11 cellular contexts compared by ENCODE assay signal in genomic region chr16:58518083-58518979, GRCh38. TPM values are rescaled to one million over a fixed set of nuclear protein-coding genes. Genes with fewer than 3 reads are reported as not detected.
DNase-seq lines count a peak whose midpoint lies in the region; ATAC-seq and TF ChIP-seq lines count a peak whose summit lies in the region.
"Had no signal": no experiment of that assay in that cellular context is flagged by ENCODE, and none has a peak within 500 bp of the region (broad histone marks: within the 10 kb centered on the region; RNA-seq: fewer than 3 reads in every experiment).

No MANE protein-coding gene starts in this region.

- ATAC-seq in HG02588 (IDR thresholded peaks at IDR 0.05; ENCODE audit: unreplicated experiment), result peak; percentile 41
- peak; percentile 20 to 38 for ATAC-seq in stimulated activated naive B cell treated with anti-CD40 and anti-IgM and Interleukin-4, amounts not matched to agents 10 μg/mL and 1 μg/mL and 100 μg/mL, for 72 hours (replicated peaks)
- ATAC-seq: activated T-cell treated with anti-CD3 and anti-CD28 coated beads, Interleukin-2, amount 50 U/mL, for 4 hours; left cardiac atrium had no signal

- H3K27ac Mint-ChIP-seq in MCF 10A (ENCODE audit: low read depth, unreplicated experiment), result peak overlapping the region; percentile 63
- peak overlapping the region; percentile 90 for H3K27ac Mint-ChIP-seq in stimulated activated naive B cell treated with anti-CD40 and anti-IgM and Interleukin-4, amounts not matched to agents 10 μg/mL and 1 μg/mL and 100 μg/mL, for 72 hours

- H3K79me2 ChIP-seq in mammary epithelial cell (ENCODE audit: insufficient read depth, low read length) (peaks cover 13% of the 10 kb centered on the region), KMS-11 (ENCODE audit: insufficient read depth, low read depth) (peaks cover 41% of the 10 kb centered on the region)

- no peak overlapping the region for H3K9ac ChIP-seq in mammary epithelial cell (ENCODE audit: insufficient read depth, low read length)
- H3K9ac ChIP-seq in KMS-11, result no peak overlapping the region

- no peaks in the 10 kb centered on the region for H3K9me3 Mint-ChIP-seq in MCF 10A (ENCODE audit: unreplicated experiment)
- H3K9me3 Mint-ChIP-seq in stimulated activated naive B cell treated with anti-CD40 and anti-IgM and Interleukin-4, amounts not matched to agents 10 μg/mL and 1 μg/mL and 100 μg/mL, for 72 hours, result no peaks in the 10 kb centered on the region
- H3K9me3 Mint-ChIP-seq: activated T-cell treated with anti-CD3 and anti-CD28 coated beads, Interleukin-2, amount 50 U/mL, for 4 hours had no signal

- H3K36me3 ChIP-seq in mammary epithelial cell (ENCODE audit: insufficient read depth, low read length) (peaks cover 47% of the 10 kb centered on the region), KMS-11 (ENCODE audit: insufficient read depth) (peaks cover 19% of the 10 kb centered on the region; the same call in 1 of the 2 replicates), ascending aorta (peaks cover 45 to 61% of the 10 kb centered on the region in 2 donors)

- no peaks in the 10 kb centered on the region for H3K27me3 ChIP-seq in mammary epithelial cell (ENCODE audit: insufficient read depth, low read length)
- H3K27me3 ChIP-seq in KMS-11 (ENCODE audit: insufficient read depth, low read depth), result no peaks in the 10 kb centered on the region
- H3K27me3 ChIP-seq in ascending aorta, result no peaks in the 10 kb centered on the region

- no peak overlapping the region for H3K4me2 ChIP-seq in mammary epithelial cell (ENCODE audit: insufficient read depth, low read depth, low read length)
- H3K4me2 ChIP-seq in KMS-11, result no peak overlapping the region; the same call in 1 of the 2 replicates

- peaks cover 6% of the 10 kb centered on the region for H3K4me1 Mint-ChIP-seq in MCF 10A (ENCODE audit: insufficient read depth, unreplicated experiment)
- H3K4me1 Mint-ChIP-seq in stimulated activated naive B cell treated with anti-CD40 and anti-IgM and Interleukin-4, amounts not matched to agents 10 μg/mL and 1 μg/mL and 100 μg/mL, for 72 hours, result peaks cover 29 to 51% of the 10 kb centered on the region in 2 donors

- WGBS in mammary epithelial cell (ENCODE audit: low coverage, missing lambda C conversion rate), result 72% methylated on average over 8 of the region's 8 CpGs

- DNase-seq in MCF 10A (ENCODE audit: unreplicated experiment), result no peak
- no peak for DNase-seq in mammary epithelial cell
- DNase-seq in stimulated activated naive B cell treated with anti-CD40 and anti-IgM and Interleukin-4, amounts not matched to agents 10 μg/mL and 1 μg/mL and 100 μg/mL, for 72 hours, result no peak
- no peak for DNase-seq in ascending aorta (ENCODE audit: low spot score in 2 of 2)
- no peak for DNase-seq in KBM-7
- DNase-seq in islet precursor cell, result no peak
- DNase-seq: activated T-cell treated with anti-CD3 and anti-CD28 coated beads, Interleukin-2, amount 50 U/mL, for 4 hours; SHP77 treated with DMSO at 0.1 percent for 48 hours had no signal

- no peaks in the 10 kb centered on the region for H3K9me3 ChIP-seq in mammary epithelial cell (replicated peaks; ENCODE audit: insufficient read depth, low read length)
- H3K9me3 ChIP-seq in ascending aorta, result no peaks in the 10 kb centered on the region

- POLR2A ChIA-PET in MCF 10A (lab: Yijun Ruan, JAX), result interaction anchor here (0.6 to 1.9 kb wide), 5 partner anchors 10 to 210 kb away, joined by 3 to 7 read pairs (median 4); no protein-coding TSS in a partner anchor

- TF ChIP-seq CTCF in MCF 10A (IDR thresholded peaks at IDR 0.05; ENCODE audit: unreplicated experiment), result no peak
- no peak for TF ChIP-seq CTCF in mammary epithelial cell (conservative IDR thresholded peaks at IDR 0.05 in 1 of 2, IDR thresholded peaks at IDR 0.05 in 1 of 2; ENCODE audit: extremely low read depth in 1 of 2, insufficient read depth in 1 of 2, low read depth in 1 of 2, low read length in 2 of 2)
- no peak for TF ChIP-seq CTCF in KMS-11 (conservative IDR thresholded peaks at IDR 0.05; ENCODE audit: low read depth, low read length)
- no peak for TF ChIP-seq CTCF in ascending aorta (IDR thresholded peaks at IDR 0.05)

- H3K4me3 ChIP-seq in mammary epithelial cell (replicated peaks in 1 of 3; ENCODE audit: insufficient read depth in 1 of 3, low read depth in 2 of 3, low read length in 3 of 3) (no peak overlapping the region), KMS-11 (IDR thresholded peaks at IDR 0.05; ENCODE audit: insufficient read depth, low read depth, low read length) (no peak overlapping the region), ascending aorta (no peak overlapping the region)

- intact Hi-C loops in MCF 10A (cut with micrococcal nuclease), result no loop called here
- intact Hi-C loops in mammary epithelial cell (cut with micrococcal nuclease), result no loop called here
- intact Hi-C loops in ascending aorta (cut with DNase I), result loop anchor here (10.0 kb wide), 2 partner anchors 514 to 784 kb away; partner anchors contain the start of genes KATNB1, USB1 and ZNF319

- peaks cover 82% of the 10 kb centered on the region for H3K36me3 Mint-ChIP-seq in MCF 10A (ENCODE audit: insufficient read depth, unreplicated experiment)
- H3K36me3 Mint-ChIP-seq in stimulated activated naive B cell treated with anti-CD40 and anti-IgM and Interleukin-4, amounts not matched to agents 10 μg/mL and 1 μg/mL and 100 μg/mL, for 72 hours, result peaks cover 32 to 34% of the 10 kb centered on the region in 2 donors

- in situ Hi-C loops in mammary epithelial cell (cut with MboI; ENCODE audit: low sequenced_read_pairs in 2 of 2) (no loop called here), KBM-7 (cut with MboI; ENCODE audit: low pct_unique_long_range_greater_than_20kb, low sequenced_read_pairs) (no loop called here)

- TSS peak; percentile 18 for BruUV-seq in MCF 10A (replicated peaks; lab: Mats Ljungman, UMichigan)
- BruUV-seq in mammary epithelial cell (replicated peaks; lab: Mats Ljungman, UMichigan), result no TSS peak

- H4K20me1 ChIP-seq in mammary epithelial cell (ENCODE audit: insufficient read depth, low read length) (no peaks in the 10 kb centered on the region), KMS-11 (ENCODE audit: insufficient read depth) (no peaks in the 10 kb centered on the region)

- CTCF ChIA-PET in MCF 10A (lab: Yijun Ruan, JAX), result interaction anchor here (0.5 to 4.5 kb wide), 7 partner anchors 23 to 746 kb away, joined by 3 to 21 read pairs (median 4); no protein-coding TSS in a partner anchor
- CTCF ChIA-PET in mammary epithelial cell (lab: Charles Lee; ENCODE audit: low non-redundant PET), result no interaction called here

- no peak overlapping the region for H3K4me3 Mint-ChIP-seq in MCF 10A (ENCODE audit: unreplicated experiment)
- peak overlapping the region in 1 of 2 donors; percentile 55 for H3K4me3 Mint-ChIP-seq in stimulated activated naive B cell treated with anti-CD40 and anti-IgM and Interleukin-4, amounts not matched to agents 10 μg/mL and 1 μg/mL and 100 μg/mL, for 72 hours
- H3K4me3 Mint-ChIP-seq: activated T-cell treated with anti-CD3 and anti-CD28 coated beads, Interleukin-2, amount 50 U/mL, for 4 hours had no signal

- H3K27me3 Mint-ChIP-seq in MCF 10A (ENCODE audit: insufficient read depth, unreplicated experiment), result no peaks in the 10 kb centered on the region
- no peaks in the 10 kb centered on the region for H3K27me3 Mint-ChIP-seq in stimulated activated naive B cell treated with anti-CD40 and anti-IgM and Interleukin-4, amounts not matched to agents 10 μg/mL and 1 μg/mL and 100 μg/mL, for 72 hours

- H3K27ac ChIP-seq in mammary epithelial cell (ENCODE audit: insufficient read depth, low read depth, low read length) (no peak overlapping the region), KMS-11 (peak overlapping the region; percentile 10; the same call in 1 of the 2 replicates), ascending aorta (no peak overlapping the region)

- H2AFZ ChIP-seq in mammary epithelial cell (ENCODE audit: low read depth, low read length), result no peak overlapping the region
- H2AFZ ChIP-seq in KMS-11 (ENCODE audit: low read depth), result no peak overlapping the region

- dilution Hi-C loops in mammary epithelial cell (cut with HindIII; ENCODE audit: low sequenced_read_pairs), result no loop called here

- H3K4me1 ChIP-seq in mammary epithelial cell (ENCODE audit: insufficient read depth, low read length) (peaks cover 17% of the 10 kb centered on the region), KMS-11 (ENCODE audit: low read depth, poor library complexity, severe bottlenecking) (peaks cover 45% of the 10 kb centered on the region), ascending aorta (peaks cover 6 to 13% of the 10 kb centered on the region in 2 donors)

RNA-seq across cellular contexts. Expression of gene SETD6, which starts 3.0 kb away (rescaled TPM):
- total RNA-seq in MCF 10A (2022) (18.4 and 19.5 TPM in 2 replicates), mammary epithelial cell (10 to 100 TPM; 12.5 to 14.4 TPM), ascending aorta (24.4 TPM)
- 10.0 TPM for polyA plus RNA-seq in mammary epithelial cell
- 7.2 TPM for polyA minus RNA-seq in mammary epithelial cell

RNA-seq across cellular contexts. Expression of gene NDRG4, which starts 18.4 kb away (rescaled TPM):
- total RNA-seq in MCF 10A (2022) (not detected in 2 replicates), mammary epithelial cell (1 to 10 TPM; 3.8 to 5.0 TPM), ascending aorta (150 TPM)
- polyA plus RNA-seq in mammary epithelial cell, result 0.44 TPM
- not detected for polyA minus RNA-seq in mammary epithelial cell

Comparison
In these comparisons a context has a peak if more than half of its experiments do, and no peak if none do; other contexts are left out.
1. RNA of gene NDRG4, which starts 18.4 kb away (total RNA-seq): 150 TPM in ascending aorta (single experiment); 3.8 to 5.0 TPM in mammary epithelial cell and not detected in MCF 10A; every median in the first group is over 10 times any median in the second.